ENCODE assay signal across 26 cellular contexts in genomic region chr4:8922481-8922880, GRCh38. TPM values are rescaled to one million over a fixed set of nuclear protein-coding genes. Genes with fewer than 3 reads are reported as not detected.
DNase-seq lines count a peak whose midpoint lies in the region; ATAC-seq and TF ChIP-seq lines count a peak whose summit lies in the region.
"Had no signal": no experiment of that assay in that cellular context is flagged by ENCODE, and none has a peak within 500 bp of the region (broad histone marks: within the 10 kb centered on the region; RNA-seq: fewer than 3 reads in every experiment).

No MANE protein-coding gene starts in this region.

- no peaks in the 10 kb centered on the region for H3K79me2 ChIP-seq in trophoblast cell (ENCODE audit: control insufficient read depth, insufficient read depth, low read length, poor library complexity)

- H3K27ac Mint-ChIP-seq in activated CD4-positive, alpha-beta T cell treated with anti-CD3 and anti-CD28 coated beads, Interleukin-2, amount 10 ng/mL, durations not matched to agents 24 days and 14 days: no peak overlapping the region
- H3K27ac Mint-ChIP-seq in glutamatergic neuron (ENCODE audit: unreplicated experiment) (no peak overlapping the region), osteocyte (ENCODE audit: unreplicated experiment) (no peak overlapping the region)
- no peak overlapping the region for H3K27ac Mint-ChIP-seq in natural killer cell treated with Interleukin-12 subunit alpha and Interleukin-12 subunit beta and Interleukin-15 and Interleukin-18, amount 100 ng/mL, for 72 hours
- H3K27ac Mint-ChIP-seq: CD8-positive, alpha-beta T cell had no signal

- no peaks in the 10 kb centered on the region for H3K27me3 ChIP-seq in trophoblast cell (ENCODE audit: insufficient read depth, low read length)

- H4K91ac ChIP-seq in trophoblast cell (ENCODE audit: low read depth, low read length): no peak overlapping the region

- no peaks in the 10 kb centered on the region for H3K27me3 Mint-ChIP-seq in activated CD4-positive, alpha-beta T cell treated with anti-CD3 and anti-CD28 coated beads, Interleukin-2, amount 10 ng/mL, durations not matched to agents 24 days and 14 days
- H3K27me3 Mint-ChIP-seq in glutamatergic neuron (ENCODE audit: unreplicated experiment) (peaks cover 13% of the 10 kb centered on the region), osteocyte (ENCODE audit: unreplicated experiment) (peaks cover 8% of the 10 kb centered on the region)
- peaks cover 9 to 19% of the 10 kb centered on the region in 2 donors for H3K27me3 Mint-ChIP-seq in natural killer cell treated with Interleukin-12 subunit alpha and Interleukin-12 subunit beta and Interleukin-15 and Interleukin-18, amount 100 ng/mL, for 72 hours

- no peak overlapping the region for H3K9ac ChIP-seq in trophoblast cell (ENCODE audit: low read length)
- H3K9ac ChIP-seq: KMS-11 had no signal

- H3K4me1 ChIP-seq in trophoblast cell (ENCODE audit: control insufficient read depth in 1 of 2, insufficient read depth in 2 of 2, low read length in 2 of 2): no peaks in the 10 kb centered on the region

- no peak overlapping the region for H2AFZ ChIP-seq in trophoblast cell (ENCODE audit: insufficient read depth, low read length, poor library complexity)

- H3K4me2 ChIP-seq in trophoblast cell (ENCODE audit: low read length): no peak overlapping the region
- H3K4me2 ChIP-seq: KMS-11 had no signal

- DNase-seq in activated CD4-positive, alpha-beta T cell treated with anti-CD3 and anti-CD28 coated beads, Interleukin-2, amount 10 ng/mL, durations not matched to agents 24 days and 14 days: peak; percentile 37
- no peak for DNase-seq in activated CD4-positive, alpha-beta T cell treated with anti-CD3 and anti-CD28 coated beads, Interleukin-2, amount 50 U/mL, for 48 hours
- peak; percentile 0 for DNase-seq in AG08395 (ENCODE audit: low spot score)
- peak; percentile 4 for DNase-seq in glutamatergic neuron
- DNase-seq in osteocyte (ENCODE audit: extremely low spot score, unreplicated experiment): peak; percentile 64
- DNase-seq in trophoblast cell: no peak
- no peak for DNase-seq in cortex of kidney (lab: John Stamatoyannopoulos, UW)
- DNase-seq in natural killer cell treated with Interleukin-12 subunit alpha and Interleukin-12 subunit beta and Interleukin-15 and Interleukin-18, amount 100 ng/mL, for 72 hours (ENCODE audit: low spot score): no peak
- DNase-seq: ACHN; C1 segment of cervical spinal cord; Calu3; IMR-90; NCI-H1105; NCI-H146; NCI-H2029; NCI-H226; NCI-H524; NCI-H774; NK-92 treated with Interleukin-12 subunit alpha and Interleukin-12 subunit beta, amount 100 ng/mL, for 24 hours; SIG-M5 had no signal

- H3K23ac ChIP-seq in trophoblast cell (ENCODE audit: low read length): no peak overlapping the region

- H3K14ac ChIP-seq in trophoblast cell (ENCODE audit: low read length): no peak overlapping the region

- no peak overlapping the region for H4K12ac ChIP-seq in trophoblast cell (ENCODE audit: low read depth, low read length)

- H3K4me3 ChIP-seq in trophoblast cell (ENCODE audit: low read depth, low read length): no peak overlapping the region

- no peaks in the 10 kb centered on the region for H3K9me3 ChIP-seq in trophoblast cell (ENCODE audit: insufficient read depth, low read depth, low read length)

- no peaks in the 10 kb centered on the region for H3K4me1 Mint-ChIP-seq in activated CD4-positive, alpha-beta T cell treated with anti-CD3 and anti-CD28 coated beads, Interleukin-2, amount 10 ng/mL, durations not matched to agents 24 days and 14 days
- no peaks in the 10 kb centered on the region for H3K4me1 Mint-ChIP-seq in glutamatergic neuron (ENCODE audit: low read depth, unreplicated experiment)
- H3K4me1 Mint-ChIP-seq in osteocyte (ENCODE audit: unreplicated experiment): no peaks in the 10 kb centered on the region
- H3K4me1 Mint-ChIP-seq in natural killer cell treated with Interleukin-12 subunit alpha and Interleukin-12 subunit beta and Interleukin-15 and Interleukin-18, amount 100 ng/mL, for 72 hours (ENCODE audit: low read depth in 2 of 2): no peaks in the 10 kb centered on the region

- H3K4ac ChIP-seq in trophoblast cell (ENCODE audit: low read depth, low read length): no peak overlapping the region

- H3K36me3 Mint-ChIP-seq in activated CD4-positive, alpha-beta T cell treated with anti-CD3 and anti-CD28 coated beads, Interleukin-2, amount 10 ng/mL, durations not matched to agents 24 days and 14 days (ENCODE audit: low read depth): no peaks in the 10 kb centered on the region
- H3K36me3 Mint-ChIP-seq in glutamatergic neuron (ENCODE audit: unreplicated experiment) (peaks cover 13% of the 10 kb centered on the region), osteocyte (ENCODE audit: unreplicated experiment) (no peaks in the 10 kb centered on the region)
- peaks cover 8% of the 10 kb centered on the region for H3K36me3 Mint-ChIP-seq in natural killer cell treated with Interleukin-12 subunit alpha and Interleukin-12 subunit beta and Interleukin-15 and Interleukin-18, amount 100 ng/mL, for 72 hours
- H3K36me3 Mint-ChIP-seq: CD8-positive, alpha-beta T cell had no signal

- H3K36me3 ChIP-seq in trophoblast cell (ENCODE audit: control insufficient read depth in 1 of 2, insufficient read depth in 2 of 2, low read length in 2 of 2): no peaks in the 10 kb centered on the region

- WGBS in trophoblast cell (ENCODE audit: extremely low coverage, insufficient coverage, insufficient read length): no CpG with 5 or more reads among the region's 1 CpG

- no peak overlapping the region for H3K18ac ChIP-seq in trophoblast cell (ENCODE audit: low read length)

- H2BK12ac ChIP-seq in trophoblast cell (ENCODE audit: low read length): no peak overlapping the region

- no peak for ATAC-seq in natural killer cell treated with Interleukin-12 subunit alpha and Interleukin-12 subunit beta and Interleukin-15 and Interleukin-18, amount 100 ng/mL, for 72 hours
- ATAC-seq: CD8-positive, alpha-beta T cell; HCT116 had no signal

- no peak overlapping the region for H3K4me3 Mint-ChIP-seq in activated CD4-positive, alpha-beta T cell treated with anti-CD3 and anti-CD28 coated beads, Interleukin-2, amount 10 ng/mL, durations not matched to agents 24 days and 14 days
- H3K4me3 Mint-ChIP-seq in glutamatergic neuron (ENCODE audit: unreplicated experiment) (no peak overlapping the region), osteocyte (ENCODE audit: unreplicated experiment) (no peak overlapping the region)
- H3K4me3 Mint-ChIP-seq in natural killer cell treated with Interleukin-12 subunit alpha and Interleukin-12 subunit beta and Interleukin-15 and Interleukin-18, amount 100 ng/mL, for 72 hours: no peak overlapping the region
- H3K4me3 Mint-ChIP-seq: CD8-positive, alpha-beta T cell had no signal

- no peak overlapping the region for H2BK5ac ChIP-seq in trophoblast cell (ENCODE audit: low read depth, low read length, poor library complexity)

- no peak overlapping the region for H2BK120ac ChIP-seq in trophoblast cell (ENCODE audit: insufficient read depth, low read length, poor library complexity)

- H4K8ac ChIP-seq in trophoblast cell (ENCODE audit: low read depth, low read length): no peak overlapping the region

- intact Hi-C loops in activated CD4-positive, alpha-beta T cell treated with anti-CD3 and anti-CD28 coated beads, Interleukin-2, amount 10 ng/mL, durations not matched to agents 24 days and 14 days (cut with micrococcal nuclease): no loop called here

- H3K9me3 Mint-ChIP-seq in activated CD4-positive, alpha-beta T cell treated with anti-CD3 and anti-CD28 coated beads, Interleukin-2, amount 10 ng/mL, durations not matched to agents 24 days and 14 days: peaks cover 7% of the 10 kb centered on the region
- H3K9me3 Mint-ChIP-seq in glutamatergic neuron (ENCODE audit: unreplicated experiment) (no peaks in the 10 kb centered on the region), osteocyte (ENCODE audit: unreplicated experiment) (peaks cover 7% of the 10 kb centered on the region)
- H3K9me3 Mint-ChIP-seq in natural killer cell treated with Interleukin-12 subunit alpha and Interleukin-12 subunit beta and Interleukin-15 and Interleukin-18, amount 100 ng/mL, for 72 hours: no peaks in the 10 kb centered on the region

- no peak overlapping the region for H2AK5ac ChIP-seq in trophoblast cell (ENCODE audit: low read length)

- TF ChIP-seq CTCF in glutamatergic neuron (IDR thresholded peaks at IDR 0.05; ENCODE audit: partially characterized antibody, unreplicated experiment): no peak
- no peak for TF ChIP-seq CTCF in osteocyte (IDR thresholded peaks at IDR 0.05)

- H3K27ac ChIP-seq in trophoblast cell (ENCODE audit: low read depth, low read length): no peak overlapping the region
- H3K27ac ChIP-seq: 22Rv1, KMS-11, RWPE1 had no signal

- no peaks in the 10 kb centered on the region for H3K79me1 ChIP-seq in trophoblast cell (ENCODE audit: low read length)

RNA-seq across cellular contexts. Expression of gene HMX1, which starts 50.8 kb away (rescaled TPM):
- not detected in 2 replicates for total RNA-seq in activated CD4-positive, alpha-beta T cell treated with anti-CD3 and anti-CD28 coated beads, Interleukin-2, amount 10 ng/mL, durations not matched to agents 24 days and 14 days
- total RNA-seq in glutamatergic neuron (ENCODE audit: unreplicated experiment) (1.7 TPM), osteocyte (3.2 and 3.5 TPM in 2 replicates)
- polyA plus RNA-seq in trophoblast cell (2013): 0.72 and 0.77 TPM in 2 replicates
- not detected for total RNA-seq in natural killer cell treated with Interleukin-12 subunit alpha and Interleukin-12 subunit beta and Interleukin-15 and Interleukin-18, amount 100 ng/mL, for 72 hours
- total RNA-seq: Calu3; CD8-positive, alpha-beta T cell; IMR-90 had no signal
- polyA plus RNA-seq: H1, IMR-90 had no signal

Comparison
In these comparisons a context has a peak if more than half of its experiments do, and no peak if none do; other contexts are left out.
1. DNase-seq: peak in activated CD4-positive, alpha-beta T cell treated with anti-CD3 and anti-CD28 coated beads, Interleukin-2, amount 10 ng/mL, durations not matched to agents 24 days and 14 days (single experiment), AG08395 (single experiment), glutamatergic neuron (single experiment) and osteocyte (single experiment); none in activated CD4-positive, alpha-beta T cell treated with anti-CD3 and anti-CD28 coated beads, Interleukin-2, amount 50 U/mL, for 48 hours (0 of 2), trophoblast cell (0 of 2), cortex of kidney (single experiment) and natural killer cell treated with Interleukin-12 subunit alpha and Interleukin-12 subunit beta and Interleukin-15 and Interleukin-18, amount 100 ng/mL, for 72 hours (single experiment).